Comparison of ENCODE assay signal across 9 cellular contexts in genomic region chr12:109052097-109052414, GRCh38. TPM values are rescaled to one million over a fixed set of nuclear protein-coding genes. Genes with fewer than 3 reads are reported as not detected.
DNase-seq lines count a peak whose midpoint lies in the region; ATAC-seq and TF ChIP-seq lines count a peak whose summit lies in the region.
"Had no signal": no experiment of that assay in that cellular context is flagged by ENCODE, and none has a peak within 500 bp of the region (broad histone marks: within the 10 kb centered on the region; RNA-seq: fewer than 3 reads in every experiment).

No MANE protein-coding gene starts in this region.

- no peaks in the 10 kb centered on the region for H3K9me3 Mint-ChIP-seq in activated CD4-positive, alpha-beta memory T cell treated with anti-CD3 and anti-CD28 coated beads, Interleukin-2, amount 10 ng/mL, durations not matched to agents 7 days and 5 days

- no peak for ATAC-seq in right cardiac atrium
- ATAC-seq in GM18873 (IDR thresholded peaks at IDR 0.05; ENCODE audit: low FRiP score, unreplicated experiment) = no peak

- WGBS in right cardiac atrium = 7% methylated on average over 6 of the region's 6 CpGs
- WGBS in spleen, 5 donors = 6 to 9% (median 8%) methylated on average over 6 of the region's 6 CpGs

- H3K4me3 ChIP-seq in HAP-1 (peak overlapping the region; percentile 98), right cardiac atrium (ENCODE audit: low read length) (peak overlapping the region; percentile 91), spleen (peak overlapping the region; percentile 89 to 99 (median 96))

- H3K9me3 ChIP-seq in HAP-1 (no peaks in the 10 kb centered on the region), right cardiac atrium (ENCODE audit: control insufficient read depth, low read length) (no peaks in the 10 kb centered on the region), spleen (no peaks in the 10 kb centered on the region)

- CTCF ChIA-PET in activated CD4-positive, alpha-beta memory T cell treated with anti-CD3 and anti-CD28 coated beads, Interleukin-2, amount 10 ng/mL, durations not matched to agents 7 days and 5 days (lab: Charles Lee) = interaction anchor here (0.6 to 1.7 kb wide), 2 partner anchors 41 to 191 kb away, joined by 3 to 4 read pairs; partner anchors contain the start of gene ALKBH2

- in situ Hi-C loops in HAP-1 (cut with MboI; ENCODE audit: low sequenced_read_pairs) = no loop called here

- no peak for TF ChIP-seq POLR2A in spleen (IDR thresholded peaks at IDR 0.05)

- peaks cover 20% of the 10 kb centered on the region for H3K4me1 Mint-ChIP-seq in activated CD4-positive, alpha-beta memory T cell treated with anti-CD3 and anti-CD28 coated beads, Interleukin-2, amount 10 ng/mL, durations not matched to agents 7 days and 5 days

- peak overlapping the region; percentile 85 for H3K4me3 Mint-ChIP-seq in activated CD4-positive, alpha-beta memory T cell treated with anti-CD3 and anti-CD28 coated beads, Interleukin-2, amount 10 ng/mL, durations not matched to agents 7 days and 5 days

- H3K27me3 Mint-ChIP-seq in activated CD4-positive, alpha-beta memory T cell treated with anti-CD3 and anti-CD28 coated beads, Interleukin-2, amount 10 ng/mL, durations not matched to agents 7 days and 5 days = no peaks in the 10 kb centered on the region

- H3K36me3 ChIP-seq in HAP-1 (replicated peaks) (0 out of 2 replicates have a peak, but pooled peaks cover 4% of the 10 kb centered on the region), spleen (peaks cover 0 to 4% (median 0%) of the 10 kb centered on the region in 6 donors)

- peaks cover 8% of the 10 kb centered on the region; the same call in 1 of the 2 replicates for H3K4me1 ChIP-seq in HAP-1
- H3K4me1 ChIP-seq in right cardiac atrium (ENCODE audit: control insufficient read depth, insufficient read depth, low read length) = peaks cover 6% of the 10 kb centered on the region
- H3K4me1 ChIP-seq in spleen = peaks cover 12 to 39% (median 23%) of the 10 kb centered on the region in 6 donors

- intact Hi-C loops in right cardiac atrium (cut with DNase I) = no loop called here
- intact Hi-C loops in spleen (cut with DNase I; ENCODE audit: low total_unique reads) = no loop called here

- no peak for TF ChIP-seq CTCF in spleen (IDR thresholded peaks at IDR 0.05 in 8 of 11, conservative IDR thresholded peaks at IDR 0.05 in 3 of 11)

- POLR2A ChIA-PET in activated CD4-positive, alpha-beta memory T cell treated with anti-CD3 and anti-CD28 coated beads, Interleukin-2, amount 10 ng/mL, durations not matched to agents 7 days and 5 days (lab: Charles Lee) = interaction anchor here (0.9 to 3.0 kb wide), 7 partner anchors 35 to 418 kb away, joined by 3 to 13 read pairs (median 6); partner anchors contain the start of genes ALKBH2, SELPLG and UNG

- no peaks in the 10 kb centered on the region for H3K27me3 ChIP-seq in HAP-1 (ENCODE audit: low read depth)
- H3K27me3 ChIP-seq in right cardiac atrium (ENCODE audit: control insufficient read depth, insufficient read depth) = no peaks in the 10 kb centered on the region
- H3K27me3 ChIP-seq in spleen (replicated peaks in 1 of 7) = no peaks in the 10 kb centered on the region

- H3K27ac Mint-ChIP-seq in activated CD4-positive, alpha-beta memory T cell treated with anti-CD3 and anti-CD28 coated beads, Interleukin-2, amount 10 ng/mL, durations not matched to agents 7 days and 5 days = peak overlapping the region; percentile 91

- DNase-seq in HAP-1 (ENCODE audit: low spot score in 2 of 2) (no peak), right cardiac atrium (no peak), spleen (no peak), DMS114 treated with DMSO at 0.1 percent for 48 hours (lab: John Stamatoyannopoulos, UW; ENCODE audit: unreplicated experiment) (no peak), HCEC 1CT (no peak), NCI-H1092 (lab: John Stamatoyannopoulos, UW) (no peak)
- DNase-seq in activated CD4-positive, alpha-beta memory T cell treated with anti-CD3 and anti-CD28 coated beads, Interleukin-2, amount 10 ng/mL, durations not matched to agents 7 days and 5 days = no peak

- H3K27ac ChIP-seq in right cardiac atrium (ENCODE audit: low read length) (peak overlapping the region; percentile 19), spleen (peak overlapping the region; percentile 86 to 95 (median 94))

- peaks cover 6% of the 10 kb centered on the region for H3K36me3 Mint-ChIP-seq in activated CD4-positive, alpha-beta memory T cell treated with anti-CD3 and anti-CD28 coated beads, Interleukin-2, amount 10 ng/mL, durations not matched to agents 7 days and 5 days (ENCODE audit: low read depth)

RNA-seq across cellular contexts. Expression of gene USP30, which starts 0.3 kb away (rescaled TPM):
- total RNA-seq in activated CD4-positive, alpha-beta memory T cell treated with anti-CD3 and anti-CD28 coated beads, Interleukin-2, amount 10 ng/mL, durations not matched to agents 7 days and 5 days = 10 to 100 TPM in 1 of 2 experiments, 1 to 10 TPM in 1; 6.9 to 13.7 TPM
- total RNA-seq in right cardiac atrium (10 to 100 TPM; 10.1 to 12.7 (median 11.7) TPM), spleen (10 to 100 TPM in 6 of 7 donors, 1 to 10 TPM in 1; 9.0 to 23.2 (median 12.2) TPM)
- polyA plus RNA-seq in right cardiac atrium (7.5 TPM), spleen (1 to 10 TPM; 3.9 to 4.5 (median 4.1) TPM)

RNA-seq across cellular contexts. Expression of gene SVOP, which starts 31.2 kb away (rescaled TPM):
- total RNA-seq in activated CD4-positive, alpha-beta memory T cell treated with anti-CD3 and anti-CD28 coated beads, Interleukin-2, amount 10 ng/mL, durations not matched to agents 7 days and 5 days = not detected
- total RNA-seq in right cardiac atrium (under 1 TPM; 0.03 to 0.45 (median 0.11) TPM), spleen (not detected)
- polyA plus RNA-seq in right cardiac atrium (0.32 TPM), spleen (not detected)
- total RNA-seq: subcutaneous adipose tissue had no signal

RNA-seq across cellular contexts. Expression of gene ALKBH2, which starts 41.2 kb away (rescaled TPM):
- total RNA-seq in activated CD4-positive, alpha-beta memory T cell treated with anti-CD3 and anti-CD28 coated beads, Interleukin-2, amount 10 ng/mL, durations not matched to agents 7 days and 5 days = 1 to 10 TPM; 8.2 to 8.7 TPM
- total RNA-seq in right cardiac atrium (10 to 100 TPM in 1 of 4 donors, 1 to 10 TPM in 3; 7.4 to 12.2 (median 7.6) TPM), spleen (10 to 100 TPM in 5 of 7 donors, 1 to 10 TPM in 2; 8.6 to 18.8 (median 12.3) TPM)
- polyA plus RNA-seq in right cardiac atrium (12.2 TPM), spleen (10 to 100 TPM; 28.2 to 40.3 (median 32.2) TPM)

RNA-seq across cellular contexts. Expression of gene UNG, which starts 45.3 kb away (rescaled TPM):
- 10 to 100 TPM; 35.3 to 38.4 TPM for total RNA-seq in activated CD4-positive, alpha-beta memory T cell treated with anti-CD3 and anti-CD28 coated beads, Interleukin-2, amount 10 ng/mL, durations not matched to agents 7 days and 5 days
- total RNA-seq in right cardiac atrium (10 to 100 TPM; 10.3 to 16.6 (median 13.2) TPM), spleen (10 to 100 TPM; 15.0 to 30.6 (median 18.5) TPM)
- polyA plus RNA-seq in right cardiac atrium (10.3 TPM), spleen (10 to 100 TPM in 2 of 3 donors, 1 to 10 TPM in 1; 9.8 to 18.1 (median 14.7) TPM)
